In the genomic region with DNA sequence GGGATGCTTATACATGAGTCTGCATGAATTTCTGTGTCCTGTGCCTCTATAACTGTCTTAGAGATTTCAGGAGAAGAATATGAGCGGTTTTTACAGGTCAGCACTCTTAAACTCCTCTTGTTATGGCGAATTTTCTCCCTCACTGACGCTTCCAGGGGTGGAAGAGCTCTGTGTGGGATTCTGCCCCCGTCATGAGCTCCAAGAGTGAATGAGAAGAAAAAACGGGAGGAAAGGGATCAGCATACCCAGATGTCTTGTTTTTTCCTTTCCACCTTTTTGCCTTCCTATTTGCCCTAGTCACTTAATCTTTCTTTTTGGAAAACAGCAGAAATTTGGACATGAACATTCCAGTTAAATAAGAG, we compare ENCODE assay signal across 8 cellular contexts. TPM values are rescaled to one million over a fixed set of nuclear protein-coding genes. Genes with fewer than 3 reads are reported as not detected.
DNase-seq lines count a peak whose midpoint lies in the region; ATAC-seq and TF ChIP-seq lines count a peak whose summit lies in the region.

No MANE protein-coding gene starts in this region.

- H3K4me3 ChIP-seq in kidney epithelial cell (ENCODE audit: low read depth, low read length), result peak overlapping the region; percentile 63
- peak overlapping the region; percentile 68 to 86 for H3K4me3 ChIP-seq in tibial artery

- H3K36me3 Mint-ChIP-seq in activated naive CD4-positive, alpha-beta T cell treated with anti-CD3 and anti-CD28 coated beads for 36 hours (ENCODE audit: low read depth), result peaks cover 10% of the 10 kb centered on the region
- peaks cover 21% of the 10 kb centered on the region for H3K36me3 Mint-ChIP-seq in activated naive CD8-positive, alpha-beta T cell treated with anti-CD3 and anti-CD28 coated beads, Interleukin-2, amount 50 U/mL, for 24 hours (ENCODE audit: low read depth)

- no peak for ATAC-seq in activated naive CD8-positive, alpha-beta T cell treated with anti-CD3 and anti-CD28 coated beads, Interleukin-2, amount 50 U/mL, for 24 hours

- TF ChIP-seq CTCF in kidney epithelial cell (IDR thresholded peaks at IDR 0.05; ENCODE audit: insufficient read depth, low read length, poor library complexity, severe bottlenecking) (no peak), tibial artery (IDR thresholded peaks at IDR 0.05) (no peak)

- no peak overlapping the region for H3K27ac Mint-ChIP-seq in activated naive CD4-positive, alpha-beta T cell treated with anti-CD3 and anti-CD28 coated beads for 36 hours
- peak overlapping the region; percentile 73 for H3K27ac Mint-ChIP-seq in activated naive CD8-positive, alpha-beta T cell treated with anti-CD3 and anti-CD28 coated beads, Interleukin-2, amount 50 U/mL, for 24 hours

- no peaks in the 10 kb centered on the region for H3K9me3 Mint-ChIP-seq in activated naive CD4-positive, alpha-beta T cell treated with anti-CD3 and anti-CD28 coated beads for 36 hours
- no peaks in the 10 kb centered on the region for H3K9me3 Mint-ChIP-seq in activated naive CD8-positive, alpha-beta T cell treated with anti-CD3 and anti-CD28 coated beads, Interleukin-2, amount 50 U/mL, for 24 hours

- no peaks in the 10 kb centered on the region for H3K27me3 ChIP-seq in kidney epithelial cell (ENCODE audit: control insufficient read depth, insufficient read depth, low read length)
- no peaks in the 10 kb centered on the region for H3K27me3 ChIP-seq in tibial artery

- H3K9me3 ChIP-seq in tibial artery, result no peaks in the 10 kb centered on the region

- peak overlapping the region; percentile 93 for H3K4me3 Mint-ChIP-seq in activated naive CD4-positive, alpha-beta T cell treated with anti-CD3 and anti-CD28 coated beads for 36 hours
- H3K4me3 Mint-ChIP-seq in activated naive CD8-positive, alpha-beta T cell treated with anti-CD3 and anti-CD28 coated beads, Interleukin-2, amount 50 U/mL, for 24 hours, result peak overlapping the region; percentile 100

- CTCF ChIA-PET in activated naive CD4-positive, alpha-beta T cell treated with anti-CD3 and anti-CD28 coated beads for 36 hours (lab: Charles Lee), result interaction anchor here (1.0 kb wide), 1 partner anchor 14 kb away, joined by 3 read pairs; the partner anchor contains the start of gene SENP1

- intact Hi-C loops in activated naive CD4-positive, alpha-beta T cell treated with anti-CD3 and anti-CD28 coated beads for 36 hours (cut with micrococcal nuclease), result loop anchor here (1.0 kb wide), 3 partner anchors 14 to 78 kb away; partner anchors contain the start of genes ASB8 and SENP1
- intact Hi-C loops in tibial artery (cut with DNase I; ENCODE audit: low total_unique reads), result no loop called here

- peaks cover 19% of the 10 kb centered on the region for H3K4me1 Mint-ChIP-seq in activated naive CD4-positive, alpha-beta T cell treated with anti-CD3 and anti-CD28 coated beads for 36 hours (ENCODE audit: low read depth)
- peaks cover 22% of the 10 kb centered on the region for H3K4me1 Mint-ChIP-seq in activated naive CD8-positive, alpha-beta T cell treated with anti-CD3 and anti-CD28 coated beads, Interleukin-2, amount 50 U/mL, for 24 hours

- peak overlapping the region; percentile 66 to 75 for H3K27ac ChIP-seq in tibial artery

- no peak for DNase-seq in activated naive CD4-positive, alpha-beta T cell treated with anti-CD3 and anti-CD28 coated beads for 36 hours
- no peak for DNase-seq in activated naive CD4-positive, alpha-beta T cell (lab: John Stamatoyannopoulos, UW)
- no peak for DNase-seq in activated naive CD8-positive, alpha-beta T cell treated with anti-CD3 and anti-CD28 coated beads, Interleukin-2, amount 50 U/mL, for 24 hours
- DNase-seq in kidney epithelial cell (ENCODE audit: low read depth), result no peak
- no peak for DNase-seq in tibial artery
- no peak for DNase-seq in NCI-H345 (lab: John Stamatoyannopoulos, UW)
- no peak for DNase-seq in NCI-H1930 (lab: John Stamatoyannopoulos, UW)
- DNase-seq in NCI-H510A (lab: John Stamatoyannopoulos, UW), result no peak

- H3K36me3 ChIP-seq in kidney epithelial cell (ENCODE audit: control insufficient read depth, insufficient read depth, low read length) (peaks cover 2% of the 10 kb centered on the region), tibial artery (peaks cover 0 to 23% (median 0%) of the 10 kb centered on the region in 3 donors)

- no peaks in the 10 kb centered on the region for H3K27me3 Mint-ChIP-seq in activated naive CD4-positive, alpha-beta T cell treated with anti-CD3 and anti-CD28 coated beads for 36 hours (ENCODE audit: low read depth)
- H3K27me3 Mint-ChIP-seq in activated naive CD8-positive, alpha-beta T cell treated with anti-CD3 and anti-CD28 coated beads, Interleukin-2, amount 50 U/mL, for 24 hours, result peaks cover 2% of the 10 kb centered on the region

- peaks cover 0 to 15% (median 8%) of the 10 kb centered on the region in 4 donors for H3K4me1 ChIP-seq in tibial artery

RNA-seq across cellular contexts. Expression of gene PFKM, which starts 0.7 kb away (rescaled TPM):
- 10 to 100 TPM; 68.2 to 71.9 TPM for total RNA-seq in activated naive CD4-positive, alpha-beta T cell treated with anti-CD3 and anti-CD28 coated beads for 36 hours
- 29.8 and 33.9 TPM in 2 replicates for total RNA-seq in kidney epithelial cell

RNA-seq across cellular contexts. Expression of gene SENP1, which starts 13.9 kb away (rescaled TPM):
- total RNA-seq in activated naive CD4-positive, alpha-beta T cell treated with anti-CD3 and anti-CD28 coated beads for 36 hours, result 10 to 100 TPM; 41.4 to 47.8 TPM
- 13.2 and 20.9 TPM in 2 replicates for total RNA-seq in kidney epithelial cell

RNA-seq across cellular contexts. Expression of gene ASB8, which starts 37.5 kb away (rescaled TPM):
- 10 to 100 TPM; 36.7 to 47.9 TPM for total RNA-seq in activated naive CD4-positive, alpha-beta T cell treated with anti-CD3 and anti-CD28 coated beads for 36 hours
- 20.2 and 49.0 TPM in 2 replicates for total RNA-seq in kidney epithelial cell
